ENCODE assay signal across 8 cellular contexts in the genomic region with DNA sequence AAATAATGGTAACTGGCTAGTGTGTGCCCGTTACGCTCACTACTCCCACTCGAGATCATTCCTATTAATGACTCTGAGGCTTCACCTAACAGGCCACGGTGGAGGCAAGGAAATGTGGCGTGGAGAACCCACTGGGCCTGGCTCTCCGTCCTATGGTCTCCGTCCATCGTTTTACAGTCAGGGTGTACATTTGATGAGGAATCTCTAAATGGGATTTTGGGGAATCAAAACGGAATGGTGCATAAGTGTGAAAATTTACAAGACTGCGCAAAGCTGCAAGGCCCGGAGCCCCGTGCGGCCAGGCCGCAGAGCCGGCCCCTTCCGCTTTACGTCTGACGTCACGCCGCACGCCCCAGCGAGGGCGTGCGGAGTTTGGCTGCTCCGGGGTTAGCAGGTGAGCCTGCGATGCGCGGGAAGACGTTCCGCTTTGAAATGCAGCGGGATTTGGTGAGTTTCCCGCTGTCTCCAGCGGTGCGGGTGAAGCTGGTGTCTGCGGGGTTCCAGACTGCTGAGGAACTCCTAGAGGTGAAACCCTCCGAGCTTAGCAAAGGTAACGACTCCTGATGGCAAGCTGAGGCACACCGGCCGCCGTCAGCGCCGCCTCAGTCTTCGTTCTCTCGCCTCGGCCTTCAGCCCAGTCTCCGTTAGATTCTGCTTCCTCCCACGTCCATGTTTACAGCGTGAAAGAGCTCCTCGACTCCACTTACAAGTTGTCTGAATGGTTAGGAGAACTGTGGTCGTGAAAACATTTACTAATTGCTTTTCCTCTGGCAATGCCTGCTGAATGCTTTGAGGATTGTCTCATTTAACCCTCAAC. TPM values are rescaled to one million over a fixed set of nuclear protein-coding genes. Genes with fewer than 3 reads are reported as not detected.
DNase-seq lines count a peak whose midpoint lies in the region; ATAC-seq and TF ChIP-seq lines count a peak whose summit lies in the region.

A gene (plus strand): TSS at position 364 of the 817 bp plus-strand sequence. CDS start 42 bp downstream, at position 406.

- peak within 1 kb of the TSS; percentile 87 for H3K27ac ChIP-seq in A673 (ENCODE audit: low read depth, low read length, poor library complexity, severe bottlenecking)
- H3K27ac ChIP-seq in VCaP: peak within 1 kb of the TSS; percentile 76
- peak within 1 kb of the TSS; percentile 53 for H3K27ac ChIP-seq in skeletal muscle tissue (ENCODE audit: low read depth, low read length)

- intact Hi-C loops in A673 (cut with micrococcal nuclease; ENCODE audit: unreplicated experiment): loop anchor here (2.0 to 10.0 kb wide), 2 partner anchors 34 to 178 kb away; a partner anchor contains a TSS

- TSS peak; percentile 80 for BruUV-seq in A673 (replicated peaks; lab: Mats Ljungman, UMichigan)

- no peaks in the 10 kb centered on the region for H3K27me3 ChIP-seq in A673 (replicated peaks; ENCODE audit: insufficient read depth, low read depth, low read length, poor library complexity)
- no peaks in the 10 kb centered on the region for H3K27me3 ChIP-seq in skeletal muscle tissue (ENCODE audit: control insufficient read depth in 3 of 3, insufficient read depth in 3 of 3, low read length in 3 of 3)

- in situ Hi-C loops in T47D (cut with HindIII; ENCODE audit: low pct_unique_long_range_greater_than_20kb, low sequenced_read_pairs): no loop called here

- peak; percentile 93 for ATAC-seq in GM18858 (IDR thresholded peaks at IDR 0.05; ENCODE audit: unreplicated experiment)
- ATAC-seq in HG03066 (IDR thresholded peaks at IDR 0.05; ENCODE audit: low read depth, unreplicated experiment): peak; percentile 94

- CTCF ChIA-PET in A673 (lab: Charles Lee): no interaction called here

- H3K4me1 ChIP-seq in A673 (ENCODE audit: insufficient read depth, low read length, poor library complexity, severe bottlenecking) (peaks cover 6% of the 10 kb centered on the region), skeletal muscle tissue (ENCODE audit: control insufficient read depth in 3 of 3, insufficient read depth in 3 of 3, low read length in 3 of 3) (peaks cover 8 to 15% (median 11%) of the 10 kb centered on the region in 3 donors)

- H3K4me3 ChIP-seq in A673 (ENCODE audit: low read depth, low read length, poor library complexity, severe bottlenecking): peak within 1 kb of the TSS; percentile 60
- peak within 1 kb of the TSS; percentile 43 for H3K4me3 ChIP-seq in iPS-18c (ENCODE audit: insufficient read depth, low read depth, low read length)
- H3K4me3 ChIP-seq in skeletal muscle tissue (ENCODE audit: low read length in 3 of 3): peak within 1 kb of the TSS; percentile 85 to 95 (median 88)

- POLR2A ChIA-PET in A673 (lab: Charles Lee; ENCODE audit: low non-redundant PET): no interaction called here

- H3K9ac ChIP-seq in skeletal muscle tissue (ENCODE audit: low read depth in 1 of 3, low read length in 3 of 3): peak within 1 kb of the TSS; percentile 76 to 86 (median 85)

- H3K9me3 ChIP-seq in A673 (ENCODE audit: low read depth, low read length, poor library complexity, severe bottlenecking): no peaks in the 10 kb centered on the region
- H3K9me3 ChIP-seq in iPS-18c (ENCODE audit: control insufficient read depth, insufficient read depth, low read length): no peaks in the 10 kb centered on the region
- H3K9me3 ChIP-seq in skeletal muscle tissue (ENCODE audit: control insufficient read depth in 3 of 3, low read length in 3 of 3): peaks cover 0 to 2% (median 0%) of the 10 kb centered on the region in 3 donors

- DNase-seq in A673 (ENCODE audit: low spot score) (peak; percentile 92), NCI-H2171 (lab: John Stamatoyannopoulos, UW) (peak; percentile 96), T47D (ENCODE audit: low read depth in 1 of 2, low spot score in 1 of 2) (peak; percentile 85 to 95)

- no peak for TF ChIP-seq CTCF in A673 (conservative IDR thresholded peaks at IDR 0.05; ENCODE audit: low read depth, low read length)
- TF ChIP-seq CTCF in VCaP (conservative IDR thresholded peaks at IDR 0.05): no peak

- H3K36me3 ChIP-seq in A673 (ENCODE audit: insufficient read depth, low read length, poor library complexity, severe bottlenecking) (no peaks in the 10 kb centered on the region), skeletal muscle tissue (ENCODE audit: control insufficient read depth in 3 of 3, insufficient read depth in 3 of 3, low read length in 3 of 3) (peaks cover 0 to 2% (median 0%) of the 10 kb centered on the region in 3 donors)

RNA-seq across cellular contexts. Expression of the gene that starts here (rescaled TPM):
- total RNA-seq in A673 (2021): 79.8 and 80.4 TPM in 2 replicates
- 26.6 TPM for total RNA-seq in skeletal muscle tissue

Comparison
In these comparisons a context has a peak if more than half of its experiments do, and no peak if none do; other contexts are left out.
1. Peak in every context shown above with its lines: DNase-seq, ATAC-seq, H3K4me3 ChIP-seq and H3K27ac ChIP-seq.